25 cellular contexts compared by ENCODE assay signal in genomic region chr12:91551927-91552326, GRCh38.
DNase-seq lines count a peak whose midpoint lies in the region; ATAC-seq, FAIRE-seq and TF ChIP-seq lines count a peak whose summit lies in the region.
"Had no signal": no experiment of that assay in that cellular context is flagged by ENCODE, and none has a peak within 500 bp of the region (broad histone marks: within the 10 kb centered on the region; RNA-seq: fewer than 3 reads in every experiment).

No MANE protein-coding gene starts in this region.

- CTCF ChIA-PET in GM12878 (lab: Yijun Ruan, JAX), result no interaction called here

- no peaks in the 10 kb centered on the region for H3K4me1 ChIP-seq in GM12878 (ENCODE audit: control insufficient read depth, insufficient read depth, low read length)
- H3K4me1 ChIP-seq: SJSA1, suprapubic skin had no signal

- H3K27ac Mint-ChIP-seq in mesothelial cell of epicardium, result no peak overlapping the region
- H3K27ac Mint-ChIP-seq: activated CD4-positive, alpha-beta memory T cell treated with anti-CD3 and anti-CD28 coated beads, Interleukin-2, amount 10 ng/mL, durations not matched to agents 7 days and 5 days; activated naive CD8-positive, alpha-beta T cell treated with anti-CD3 and anti-CD28 coated beads for 36 hours; stimulated activated memory B cell treated with anti-CD40 and anti-IgM and Interleukin-4, amounts not matched to agents 10 μg/mL and 1 μg/mL and 100 μg/mL, for 72 hours; T-cell had no signal

- H3K9me3 ChIP-seq in GM12878 (replicated peaks; ENCODE audit: control insufficient read depth, insufficient read depth, low read length), result no peaks in the 10 kb centered on the region
- H3K9me3 ChIP-seq: SJSA1, suprapubic skin had no signal

- TF ChIP-seq RAD21 in GM12878 (IDR thresholded peaks at IDR 0.05; ENCODE audit: insufficient read depth, low read depth, low read length), result no peak

- POLR2A ChIA-PET in GM12878 (lab: Charles Lee), result no interaction called here

- TF ChIP-seq EP300 in GM12878 (IDR thresholded peaks at IDR 0.05; ENCODE audit: borderline replicate concordance in 1 of 2, control insufficient read depth in 1 of 2, low read depth in 2 of 2, low read length in 2 of 2), result no peak

- H3K27me3 ChIP-seq in GM12878 (replicated peaks in 1 of 2; ENCODE audit: control insufficient read depth in 2 of 2, insufficient read depth in 2 of 2, low read length in 1 of 2), result no peaks in the 10 kb centered on the region
- H3K27me3 ChIP-seq: dorsolateral prefrontal cortex, SJSA1, suprapubic skin had no signal

- no peaks in the 10 kb centered on the region for H3K36me3 Mint-ChIP-seq in mesothelial cell of epicardium
- H3K36me3 Mint-ChIP-seq: CD14-positive monocyte; stimulated activated memory B cell treated with anti-CD40 and anti-IgM and Interleukin-4, amounts not matched to agents 10 μg/mL and 1 μg/mL and 100 μg/mL, for 72 hours; T-cell had no signal

- SMC1A ChIA-PET in GM12878 (lab: Charles Lee; ENCODE audit: uncharacterized antibody, unreplicated experiment), result no interaction called here

- H3K4me3 ChIP-seq in GM12865 (ENCODE audit: low read depth, low read length) (no peak overlapping the region), GM12878 (no peak overlapping the region)
- H3K4me3 ChIP-seq: dorsolateral prefrontal cortex, GM23248, SJSA1, suprapubic skin had no signal

- intact Hi-C loops in GM12878 (cut with micrococcal nuclease; ENCODE audit: unreplicated experiment), result no loop called here

- DNase-seq in GM12865 (ENCODE audit: low read depth) (peak; percentile 8), NAMALWA (ENCODE audit: low spot score) (peak; percentile 18), GM12878 (ENCODE audit: low read depth, low spot score) (no peak), putamen (ENCODE audit: low spot score) (peak; percentile 24), mesothelial cell of epicardium (ENCODE audit: low spot score in 2 of 2, unreplicated experiment in 2 of 2) (no peak), GM19238 (ENCODE audit: insufficient read length, low spot score) (no peak)
- DNase-seq: activated CD4-positive, alpha-beta memory T cell treated with anti-CD3 and anti-CD28 coated beads, Interleukin-2, amount 10 ng/mL, durations not matched to agents 7 days and 5 days; activated CD4-positive, CD25-positive, alpha-beta regulatory T cell treated with anti-CD3 and anti-CD28 coated beads, Interleukin-2, amount 50 U/mL, for 72 hours; activated naive CD8-positive, alpha-beta T cell treated with anti-CD3 and anti-CD28 coated beads for 36 hours; dorsolateral prefrontal cortex; GM23248; MM.1S; NCI-H187 treated with DMSO at 0.1 percent for 48 hours; NCI-H2227 treated with DMSO at 0.1 percent for 48 hours; stimulated activated CD4-positive, alpha-beta T cell treated with anti-CD3 and anti-CD28 coated beads, Interleukin-4, amount 100 ng/mL, for 1 hour; T-cell had no signal

- H3K27ac ChIP-seq in GM12878 (ENCODE audit: control insufficient read depth, insufficient read depth), result no peak overlapping the region
- H3K27ac ChIP-seq: dorsolateral prefrontal cortex, GM23248, SJSA1, suprapubic skin had no signal

- H3K79me2 ChIP-seq in GM12878 (ENCODE audit: control insufficient read depth, insufficient read depth, low read length), result no peaks in the 10 kb centered on the region

- in situ Hi-C loops in GM12878 (cut with MboI), result no loop called here

- no peak overlapping the region for H3K9ac ChIP-seq in GM12878 (ENCODE audit: control insufficient read depth, insufficient read depth, low read length)
- H3K9ac ChIP-seq: GM23248 had no signal

- H3K36me3 ChIP-seq in GM12878 (ENCODE audit: control insufficient read depth in 2 of 2, insufficient read depth in 2 of 2, low read length in 1 of 2), result no peaks in the 10 kb centered on the region
- H3K36me3 ChIP-seq: SJSA1, suprapubic skin had no signal

- 52% methylated on average over 8 of the region's 8 CpGs for WGBS in GM12878 (ENCODE audit: insufficient coverage, insufficient replicate concordance, low lambda C conversion rate, missing lambda C conversion rate)

- no peak overlapping the region for H3K4me2 ChIP-seq in GM12878 (ENCODE audit: control insufficient read depth, insufficient read depth)

- peaks cover 10% of the 10 kb centered on the region for H3K4me1 Mint-ChIP-seq in mesothelial cell of epicardium
- H3K4me1 Mint-ChIP-seq: activated CD4-positive, alpha-beta memory T cell treated with anti-CD3 and anti-CD28 coated beads, Interleukin-2, amount 10 ng/mL, durations not matched to agents 7 days and 5 days; activated naive CD8-positive, alpha-beta T cell treated with anti-CD3 and anti-CD28 coated beads for 36 hours; central memory CD8-positive, alpha-beta T cell had no signal

- no TSS peak for BruUV-seq in GM12878 (replicated peaks; lab: Mats Ljungman, UMichigan)

- no peak overlapping the region for H3K4me3 Mint-ChIP-seq in mesothelial cell of epicardium
- H3K4me3 Mint-ChIP-seq: activated CD4-positive, alpha-beta memory T cell treated with anti-CD3 and anti-CD28 coated beads, Interleukin-2, amount 10 ng/mL, durations not matched to agents 7 days and 5 days; activated naive CD8-positive, alpha-beta T cell treated with anti-CD3 and anti-CD28 coated beads for 36 hours; central memory CD8-positive, alpha-beta T cell; stimulated activated memory B cell treated with anti-CD40 and anti-IgM and Interleukin-4, amounts not matched to agents 10 μg/mL and 1 μg/mL and 100 μg/mL, for 72 hours; T-cell had no signal

- no peak overlapping the region for H2AFZ ChIP-seq in GM12878 (ENCODE audit: control insufficient read depth, low read depth, low read length)
- H2AFZ ChIP-seq: GM23248 had no signal

- TF ChIP-seq CTCF in GM12865 (IDR thresholded peaks at IDR 0.05; ENCODE audit: insufficient read depth, low read depth, low read length, missing control alignments) (no peak), GM12878 (IDR thresholded peaks at IDR 0.05 in 2 of 3, conservative IDR thresholded peaks at IDR 0.05 in 1 of 3; ENCODE audit: control insufficient read depth in 2 of 3, extremely low read depth in 1 of 3, insufficient read depth in 1 of 3, low read depth in 3 of 3, low read length in 3 of 3) (no peak), mesothelial cell of epicardium (IDR thresholded peaks at IDR 0.05; ENCODE audit: unreplicated experiment) (no peak)

- H4K20me1 ChIP-seq in GM12878 (ENCODE audit: control insufficient read depth, insufficient read depth), result no peaks in the 10 kb centered on the region

- no peak for TF ChIP-seq POLR2A in GM12878 (IDR thresholded peaks at IDR 0.05; ENCODE audit: low read depth, low read length)

- H3K9me3 Mint-ChIP-seq in mesothelial cell of epicardium, result peaks cover 50% of the 10 kb centered on the region
- H3K9me3 Mint-ChIP-seq: activated CD4-positive, alpha-beta memory T cell treated with anti-CD3 and anti-CD28 coated beads, Interleukin-2, amount 10 ng/mL, durations not matched to agents 7 days and 5 days; central memory CD8-positive, alpha-beta T cell; stimulated activated memory B cell treated with anti-CD40 and anti-IgM and Interleukin-4, amounts not matched to agents 10 μg/mL and 1 μg/mL and 100 μg/mL, for 72 hours had no signal

- ATAC-seq in GM12878 (no peak), GM19467 (IDR thresholded peaks at IDR 0.05; ENCODE audit: unreplicated experiment) (no peak)
- ATAC-seq: stimulated activated memory B cell treated with anti-CD40 and anti-IgM and Interleukin-4, amounts not matched to agents 10 μg/mL and 1 μg/mL and 100 μg/mL, for 72 hours; T-cell had no signal

- FAIRE-seq in GM12878 (lab: Jason Lieb, UNC), result no peak
- FAIRE-seq: endothelial cell of umbilical vein, keratinocyte, TTC549 had no signal

- H3K27me3 Mint-ChIP-seq in mesothelial cell of epicardium (ENCODE audit: low read depth), result peaks cover 2% of the 10 kb centered on the region
- H3K27me3 Mint-ChIP-seq: activated CD4-positive, alpha-beta memory T cell treated with anti-CD3 and anti-CD28 coated beads, Interleukin-2, amount 10 ng/mL, durations not matched to agents 7 days and 5 days; activated naive CD8-positive, alpha-beta T cell treated with anti-CD3 and anti-CD28 coated beads for 36 hours had no signal

- RAD21 ChIA-PET in GM12878 (lab: Charles Lee; ENCODE audit: unreplicated experiment), result no interaction called here

TF ChIP-seq in GM12878, 131 proteins besides CTCF, POLR2A, EP300 and RAD21:
- TF ChIP-seq SPI1 (IDR thresholded peaks at IDR 0.05; ENCODE audit: borderline replicate concordance, insufficient read depth, low read depth, low read length), result peak; percentile 35; the same call in 1 of the 2 replicates
- no peak for TF ChIP-seq BACH1 (IDR thresholded peaks at IDR 0.05; ENCODE audit: borderline replicate concordance)
TF ChIP-seq in GM12878: peak in this region for 1.

Comparison
In these comparisons a context has a peak if more than half of its experiments do, and no peak if none do; other contexts are left out.
1. DNase-seq: peak in GM12865 (single experiment), NAMALWA (single experiment) and putamen (single experiment); none in GM12878 (single experiment), mesothelial cell of epicardium (0 of 2) and GM19238 (single experiment).